In genomic region chr16:68246121-68246520, GRCh38 we compare ENCODE assay signal across 8 cellular contexts. TPM values are rescaled to one million over a fixed set of nuclear protein-coding genes. Genes with fewer than 3 reads are reported as not detected.
DNase-seq lines count a peak whose midpoint lies in the region; ATAC-seq lines count a peak whose summit lies in the region.

No MANE protein-coding gene starts in this region.

- no peaks in the 10 kb centered on the region for H3K27me3 Mint-ChIP-seq in activated CD8-positive, alpha-beta memory T cell treated with anti-CD3 and anti-CD28 coated beads, Interleukin-2, amount 10 ng/mL, durations not matched to agents 7 days and 5 days
- no peaks in the 10 kb centered on the region for H3K27me3 Mint-ChIP-seq in activated naive CD8-positive, alpha-beta T cell treated with anti-CD3 and anti-CD28 coated beads, Interleukin-2, amount 50 U/mL, for 24 hours

- ATAC-seq in activated CD8-positive, alpha-beta memory T cell treated with anti-CD3 and anti-CD28 coated beads, Interleukin-2, amount 10 ng/mL, durations not matched to agents 7 days and 5 days = no peak
- no peak for ATAC-seq in activated naive CD8-positive, alpha-beta T cell treated with anti-CD3 and anti-CD28 coated beads, Interleukin-2, amount 50 U/mL, for 24 hours
- ATAC-seq in GM18858 (IDR thresholded peaks at IDR 0.05; ENCODE audit: unreplicated experiment) = no peak
- no peak for ATAC-seq in GM21723 (IDR thresholded peaks at IDR 0.05; ENCODE audit: unreplicated experiment)

- no peaks in the 10 kb centered on the region for H3K27me3 ChIP-seq in layer of hippocampus (ENCODE audit: control insufficient read depth, insufficient read depth, low read length)

- H3K4me3 Mint-ChIP-seq in activated CD8-positive, alpha-beta memory T cell treated with anti-CD3 and anti-CD28 coated beads, Interleukin-2, amount 10 ng/mL, durations not matched to agents 7 days and 5 days = peak overlapping the region; percentile 96
- H3K4me3 Mint-ChIP-seq in activated naive CD8-positive, alpha-beta T cell treated with anti-CD3 and anti-CD28 coated beads, Interleukin-2, amount 50 U/mL, for 24 hours = peak overlapping the region; percentile 96

- no peaks in the 10 kb centered on the region for H3K9me3 Mint-ChIP-seq in activated CD8-positive, alpha-beta memory T cell treated with anti-CD3 and anti-CD28 coated beads, Interleukin-2, amount 10 ng/mL, durations not matched to agents 7 days and 5 days (ENCODE audit: low read depth)
- H3K9me3 Mint-ChIP-seq in activated naive CD8-positive, alpha-beta T cell treated with anti-CD3 and anti-CD28 coated beads, Interleukin-2, amount 50 U/mL, for 24 hours = no peaks in the 10 kb centered on the region

- no peak overlapping the region for H3K27ac Mint-ChIP-seq in activated CD8-positive, alpha-beta memory T cell treated with anti-CD3 and anti-CD28 coated beads, Interleukin-2, amount 10 ng/mL, durations not matched to agents 7 days and 5 days
- H3K27ac Mint-ChIP-seq in activated naive CD8-positive, alpha-beta T cell treated with anti-CD3 and anti-CD28 coated beads, Interleukin-2, amount 50 U/mL, for 24 hours = peak overlapping the region; percentile 43

- CTCF ChIA-PET in activated CD8-positive, alpha-beta memory T cell treated with anti-CD3 and anti-CD28 coated beads, Interleukin-2, amount 10 ng/mL, durations not matched to agents 7 days and 5 days (lab: Charles Lee) = interaction anchor here (1.2 to 6.4 kb wide), 4 partner anchors 9 to 82 kb away, joined by 3 to 56 read pairs (median 21); partner anchors contain the start of gene SLC7A6

- no peak for DNase-seq in activated CD8-positive, alpha-beta memory T cell treated with anti-CD3 and anti-CD28 coated beads, Interleukin-2, amount 10 ng/mL, durations not matched to agents 7 days and 5 days
- DNase-seq in activated CD8-positive, alpha-beta memory T cell treated with anti-CD3 and anti-CD28 coated beads for 24 hours = no peak
- no peak for DNase-seq in activated naive CD8-positive, alpha-beta T cell treated with anti-CD3 and anti-CD28 coated beads, Interleukin-2, amount 50 U/mL, for 24 hours
- DNase-seq in dedifferentiated amniotic fluid mesenchymal stem cell (ENCODE audit: extremely low spot score) = no peak

- peaks cover 21% of the 10 kb centered on the region for H3K4me1 Mint-ChIP-seq in activated CD8-positive, alpha-beta memory T cell treated with anti-CD3 and anti-CD28 coated beads, Interleukin-2, amount 10 ng/mL, durations not matched to agents 7 days and 5 days
- peaks cover 23% of the 10 kb centered on the region for H3K4me1 Mint-ChIP-seq in activated naive CD8-positive, alpha-beta T cell treated with anti-CD3 and anti-CD28 coated beads, Interleukin-2, amount 50 U/mL, for 24 hours

- peaks cover 5% of the 10 kb centered on the region for H3K36me3 Mint-ChIP-seq in activated CD8-positive, alpha-beta memory T cell treated with anti-CD3 and anti-CD28 coated beads, Interleukin-2, amount 10 ng/mL, durations not matched to agents 7 days and 5 days
- H3K36me3 Mint-ChIP-seq in activated naive CD8-positive, alpha-beta T cell treated with anti-CD3 and anti-CD28 coated beads, Interleukin-2, amount 50 U/mL, for 24 hours (ENCODE audit: low read depth) = peaks cover 5% of the 10 kb centered on the region

- H3K27ac ChIP-seq in layer of hippocampus (ENCODE audit: low read depth, low read length) = peak overlapping the region; percentile 39
- peak overlapping the region; percentile 52 for H3K27ac ChIP-seq in temporal lobe (ENCODE audit: low read depth, low read length)

RNA-seq across cellular contexts. Expression of gene PLA2G15, which starts 0.9 kb away (rescaled TPM):
- total RNA-seq in activated CD8-positive, alpha-beta memory T cell treated with anti-CD3 and anti-CD28 coated beads, Interleukin-2, amount 10 ng/mL, durations not matched to agents 7 days and 5 days = 1 to 10 TPM; 8.4 to 9.3 TPM
- total RNA-seq in temporal lobe = 16.0 TPM

RNA-seq across cellular contexts. Expression of gene ESRP2, which starts 10.2 kb away (rescaled TPM):
- not detected for total RNA-seq in activated CD8-positive, alpha-beta memory T cell treated with anti-CD3 and anti-CD28 coated beads, Interleukin-2, amount 10 ng/mL, durations not matched to agents 7 days and 5 days
- not detected for total RNA-seq in temporal lobe

RNA-seq across cellular contexts. Expression of gene SLC7A6, which starts 18.2 kb away (rescaled TPM):
- total RNA-seq in activated CD8-positive, alpha-beta memory T cell treated with anti-CD3 and anti-CD28 coated beads, Interleukin-2, amount 10 ng/mL, durations not matched to agents 7 days and 5 days = 10 to 100 TPM; 73.3 to 99.5 TPM
- 11.3 TPM for total RNA-seq in temporal lobe
